ENCODE assay signal across 29 cellular contexts in the genomic region with DNA sequence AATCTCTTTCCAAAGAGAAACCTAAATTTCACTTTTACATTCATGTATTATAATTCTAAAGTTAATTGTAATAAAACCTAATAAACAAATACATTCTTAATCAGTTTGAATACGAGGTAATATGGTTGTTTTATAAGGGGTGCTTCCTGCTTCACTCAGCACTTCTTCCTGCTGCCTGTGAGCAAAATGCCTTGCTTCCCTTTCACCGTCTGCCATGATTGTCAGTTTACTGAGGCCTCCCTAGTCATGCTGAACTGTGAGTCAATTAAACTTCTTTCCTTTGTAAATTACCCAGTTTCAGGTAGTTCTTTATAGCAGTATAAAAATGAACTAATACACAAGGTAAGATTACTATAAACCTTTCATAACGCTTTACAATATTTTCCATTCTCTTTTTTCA.
"Had no signal": no experiment of that assay in that cellular context is flagged by ENCODE, and none has a peak within 500 bp of the region (broad histone marks: within the 10 kb centered on the region; RNA-seq: fewer than 3 reads in every experiment).

No MANE protein-coding gene starts in this region.

- H3K4me3 ChIP-seq: esophagus squamous epithelium, pancreas, prostate gland, skin epidermis, vagina had no signal

- H3K9me3 Mint-ChIP-seq: type B pancreatic cell had no signal

- H3K27ac Mint-ChIP-seq: activated B cell treated with CpG ODN at 0.5 μM for 24 hours; activated CD8-positive, alpha-beta T cell treated with anti-CD3 and anti-CD28 coated beads for 36 hours; activated naive CD8-positive, alpha-beta T cell; activated T-helper 17 cell treated with anti-CD3 and anti-CD28 coated beads, Interleukin-2, amount 50 U/mL, for 72 hours; dendritic cell treated with granulocyte-macrophage colony-stimulating factor and Interleukin-4, amounts not matched to agents 40 ng/mL and 50 ng/mL, for 4 days; stimulated activated memory B cell treated with anti-CD40 and anti-IgM and Interleukin-4, amounts not matched to agents 10 μg/mL and 1 μg/mL and 100 μg/mL, for 72 hours; stimulated activated naive CD8-positive, alpha-beta T cell treated with anti-CD3 and anti-CD28 coated beads, Interleukin-15, amount 100 ng/mL, for 72 hours; type B pancreatic cell had no signal

- H3K4me3 Mint-ChIP-seq: activated B cell treated with CpG ODN at 0.5 μM for 24 hours; activated CD8-positive, alpha-beta T cell treated with anti-CD3 and anti-CD28 coated beads for 36 hours; activated naive CD8-positive, alpha-beta T cell; activated T-cell treated with anti-CD3 and anti-CD28 coated beads, Interleukin-2, amount 50 U/mL, for 4 hours; activated T-helper 17 cell treated with anti-CD3 and anti-CD28 coated beads, Interleukin-2, amount 50 U/mL, for 72 hours; central memory CD8-positive, alpha-beta T cell; dendritic cell treated with granulocyte-macrophage colony-stimulating factor and Interleukin-4, amounts not matched to agents 40 ng/mL and 50 ng/mL, for 4 days; nephron; stimulated activated memory B cell treated with anti-CD40 and anti-IgM and Interleukin-4, amounts not matched to agents 10 μg/mL and 1 μg/mL and 100 μg/mL, for 72 hours; stimulated activated naive CD8-positive, alpha-beta T cell treated with anti-CD3 and anti-CD28 coated beads, Interleukin-15, amount 100 ng/mL, for 72 hours; type B pancreatic cell had no signal

- H3K4me1 Mint-ChIP-seq: activated B cell treated with CpG ODN at 0.5 μM for 24 hours; activated T-helper 17 cell treated with anti-CD3 and anti-CD28 coated beads, Interleukin-2, amount 50 U/mL, for 72 hours; central memory CD8-positive, alpha-beta T cell; nephron; stimulated activated memory B cell treated with anti-CD40 and anti-IgM and Interleukin-4, amounts not matched to agents 10 μg/mL and 1 μg/mL and 100 μg/mL, for 72 hours; stimulated activated naive CD8-positive, alpha-beta T cell treated with anti-CD3 and anti-CD28 coated beads, Interleukin-15, amount 100 ng/mL, for 72 hours had no signal

- H3K27ac ChIP-seq: epithelial cell of prostate, esophagus squamous epithelium, pancreas, prostate gland, skin epidermis, vagina had no signal

- H3K4me1 ChIP-seq: pancreas, prostate gland, vagina had no signal

- H3K36me3 Mint-ChIP-seq: activated naive CD8-positive, alpha-beta T cell; stimulated activated memory B cell treated with anti-CD40 and anti-IgM and Interleukin-4, amounts not matched to agents 10 μg/mL and 1 μg/mL and 100 μg/mL, for 72 hours; type B pancreatic cell had no signal

- ATAC-seq: activated CD8-positive, alpha-beta T cell treated with anti-CD3 and anti-CD28 coated beads for 36 hours; activated T-cell treated with anti-CD3 and anti-CD28 coated beads, Interleukin-2, amount 50 U/mL, for 4 hours; activated T-helper 17 cell treated with anti-CD3 and anti-CD28 coated beads, Interleukin-2, amount 50 U/mL, for 72 hours; left cardiac atrium; left ventricle myocardium superior; pancreas; sciatic nerve; stimulated activated memory B cell treated with anti-CD40 and anti-IgM and Interleukin-4, amounts not matched to agents 10 μg/mL and 1 μg/mL and 100 μg/mL, for 72 hours; stimulated activated naive CD8-positive, alpha-beta T cell treated with anti-CD3 and anti-CD28 coated beads, Interleukin-15, amount 100 ng/mL, for 72 hours had no signal

- H3K27me3 ChIP-seq: esophagus squamous epithelium, pancreas, vagina had no signal

- DNase-seq: activated B cell treated with CpG ODN at 0.5 μM for 24 hours; activated CD4-positive, alpha-beta T cell treated with anti-CD3 and anti-CD28 coated beads, Interleukin-2, amount 50 U/mL, for 1 hour; activated CD8-positive, alpha-beta T cell treated with anti-CD3 and anti-CD28 coated beads for 36 hours; activated T-cell treated with anti-CD3 and anti-CD28 coated beads, Interleukin-2, amount 50 U/mL, for 4 hours; anterior cingulate cortex; effector CD4-positive, alpha-beta T cell; esophagus squamous epithelium; foreskin melanocyte; left cardiac atrium; left ventricle myocardium superior; pancreas; retina; stimulated activated CD4-positive, alpha-beta T cell treated with anti-CD3 and anti-CD28 coated beads, Interleukin-4, amount 100 ng/mL, for 4 hours; stimulated activated CD8-positive, alpha-beta memory T cell treated with anti-CD3 and anti-CD28 coated beads, Interleukin-4, amount 100 ng/mL, for 48 hours; stimulated activated naive CD8-positive, alpha-beta T cell treated with anti-CD3 and anti-CD28 coated beads, Interleukin-15, amount 100 ng/mL, for 72 hours; substantia nigra; T-helper 9 cell had no signal

- H3K36me3 ChIP-seq: esophagus squamous epithelium, pancreas, prostate gland, vagina had no signal

- H3K27me3 Mint-ChIP-seq: activated B cell treated with CpG ODN at 0.5 μM for 24 hours; activated CD8-positive, alpha-beta T cell treated with anti-CD3 and anti-CD28 coated beads for 36 hours; activated naive CD8-positive, alpha-beta T cell; activated T-helper 17 cell treated with anti-CD3 and anti-CD28 coated beads, Interleukin-2, amount 50 U/mL, for 72 hours; central memory CD8-positive, alpha-beta T cell; dendritic cell treated with granulocyte-macrophage colony-stimulating factor and Interleukin-4, amounts not matched to agents 40 ng/mL and 50 ng/mL, for 4 days; stimulated activated memory B cell treated with anti-CD40 and anti-IgM and Interleukin-4, amounts not matched to agents 10 μg/mL and 1 μg/mL and 100 μg/mL, for 72 hours; stimulated activated naive CD8-positive, alpha-beta T cell treated with anti-CD3 and anti-CD28 coated beads, Interleukin-15, amount 100 ng/mL, for 72 hours; type B pancreatic cell had no signal

- H3K9me3 ChIP-seq: esophagus squamous epithelium, pancreas, prostate gland, vagina had no signal
